2 cellular contexts compared by ENCODE assay signal in the genomic region with DNA sequence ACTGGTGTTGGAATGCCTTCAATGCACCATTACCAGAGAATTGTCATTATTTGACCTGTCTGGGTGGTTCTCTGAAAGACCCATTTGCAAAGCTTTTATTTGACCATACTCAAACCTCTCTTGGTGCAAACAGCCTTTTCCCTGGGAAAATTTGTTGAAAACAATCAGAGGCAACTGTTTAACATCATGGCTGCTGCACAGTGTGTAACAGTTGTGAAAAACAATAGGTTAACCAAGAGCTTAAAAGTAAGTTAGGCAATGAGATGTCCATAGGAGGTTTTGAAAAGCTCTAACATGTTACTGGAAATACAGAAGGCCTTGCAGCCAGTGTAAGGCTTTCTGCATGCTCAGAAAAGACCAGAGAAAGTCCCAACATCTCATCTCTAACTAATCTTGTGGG.
TF ChIP-seq lines count a peak whose summit lies in the region.

No MANE protein-coding gene starts in this region.

TF ChIP-seq in HEK293, 187 proteins besides CTCF, POLR2A, EP300 and RAD21:
- TF ChIP-seq ZNF530 (tag by site-specific recombination; IDR thresholded peaks at IDR 0.05; ENCODE audit: low read depth) (no peak), ZSCAN30 (tag by site-specific recombination; IDR thresholded peaks at IDR 0.05) (no peak), SETDB1 (IDR thresholded peaks at IDR 0.05; ENCODE audit: insufficient read length, low read length) (peak; percentile 92), ZNF274 (IDR thresholded peaks at IDR 0.05; ENCODE audit: low read length) (no peak), ZNF274 (tag by site-specific recombination; IDR thresholded peaks at IDR 0.05; ENCODE audit: borderline replicate concordance) (no peak), ZNF473 (tag by site-specific recombination; IDR thresholded peaks at IDR 0.05) (no peak), ZNF19 (tag by site-specific recombination; IDR thresholded peaks at IDR 0.05; ENCODE audit: low read depth) (no peak)
- TF ChIP-seq, protein P1, sequence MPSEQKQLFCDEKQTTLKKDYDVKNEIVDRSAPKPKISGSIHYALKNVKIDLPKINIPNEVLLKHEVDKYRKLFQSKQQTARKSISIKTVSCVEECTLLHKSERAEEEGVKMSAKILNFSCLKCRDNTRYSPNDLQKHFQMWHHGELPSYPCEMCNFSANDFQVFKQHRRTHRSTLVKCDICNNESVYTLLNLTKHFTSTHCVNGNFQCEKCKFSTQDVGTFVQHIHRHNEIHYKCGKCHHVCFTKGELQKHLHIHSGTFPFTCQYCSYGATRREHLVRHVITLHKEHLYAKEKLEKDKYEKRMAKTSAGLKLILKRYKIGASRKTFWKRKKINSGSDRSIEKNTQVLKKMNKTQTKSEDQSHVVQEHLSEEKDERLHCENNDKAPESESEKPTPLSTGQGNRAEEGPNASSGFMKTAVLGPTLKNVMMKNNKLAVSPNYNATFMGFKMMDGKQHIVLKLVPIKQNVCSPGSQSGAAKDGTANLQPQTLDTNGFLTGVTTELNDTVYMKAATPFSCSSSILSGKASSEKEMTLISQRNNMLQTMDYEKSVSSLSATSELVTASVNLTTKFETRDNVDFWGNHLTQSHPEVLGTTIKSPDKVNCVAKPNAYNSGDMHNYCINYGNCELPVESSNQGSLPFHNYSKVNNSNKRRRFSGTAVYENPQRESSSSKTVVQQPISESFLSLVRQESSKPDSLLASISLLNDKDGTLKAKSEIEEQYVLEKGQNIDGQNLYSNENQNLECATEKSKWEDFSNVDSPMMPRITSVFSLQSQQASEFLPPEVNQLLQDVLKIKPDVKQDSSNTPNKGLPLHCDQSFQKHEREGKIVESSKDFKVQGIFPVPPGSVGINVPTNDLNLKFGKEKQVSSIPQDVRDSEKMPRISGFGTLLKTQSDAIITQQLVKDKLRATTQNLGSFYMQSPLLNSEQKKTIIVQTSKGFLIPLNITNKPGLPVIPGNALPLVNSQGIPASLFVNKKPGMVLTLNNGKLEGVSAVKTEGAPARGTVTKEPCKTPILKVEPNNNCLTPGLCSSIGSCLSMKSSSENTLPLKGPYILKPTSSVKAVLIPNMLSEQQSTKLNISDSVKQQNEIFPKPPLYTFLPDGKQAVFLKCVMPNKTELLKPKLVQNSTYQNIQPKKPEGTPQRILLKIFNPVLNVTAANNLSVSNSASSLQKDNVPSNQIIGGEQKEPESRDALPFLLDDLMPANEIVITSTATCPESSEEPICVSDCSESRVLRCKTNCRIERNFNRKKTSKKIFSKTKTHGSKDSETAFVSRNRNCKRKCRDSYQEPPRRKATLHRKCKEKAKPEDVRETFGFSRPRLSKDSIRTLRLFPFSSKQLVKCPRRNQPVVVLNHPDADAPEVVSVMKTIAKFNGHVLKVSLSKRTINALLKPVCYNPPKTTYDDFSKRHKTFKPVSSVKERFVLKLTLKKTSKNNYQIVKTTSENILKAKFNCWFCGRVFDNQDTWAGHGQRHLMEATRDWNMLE (tag by site-specific recombination; conservative IDR thresholded peaks at IDR 0.05; ENCODE audit: low read depth) = no peak
- TF ChIP-seq, protein P2, sequence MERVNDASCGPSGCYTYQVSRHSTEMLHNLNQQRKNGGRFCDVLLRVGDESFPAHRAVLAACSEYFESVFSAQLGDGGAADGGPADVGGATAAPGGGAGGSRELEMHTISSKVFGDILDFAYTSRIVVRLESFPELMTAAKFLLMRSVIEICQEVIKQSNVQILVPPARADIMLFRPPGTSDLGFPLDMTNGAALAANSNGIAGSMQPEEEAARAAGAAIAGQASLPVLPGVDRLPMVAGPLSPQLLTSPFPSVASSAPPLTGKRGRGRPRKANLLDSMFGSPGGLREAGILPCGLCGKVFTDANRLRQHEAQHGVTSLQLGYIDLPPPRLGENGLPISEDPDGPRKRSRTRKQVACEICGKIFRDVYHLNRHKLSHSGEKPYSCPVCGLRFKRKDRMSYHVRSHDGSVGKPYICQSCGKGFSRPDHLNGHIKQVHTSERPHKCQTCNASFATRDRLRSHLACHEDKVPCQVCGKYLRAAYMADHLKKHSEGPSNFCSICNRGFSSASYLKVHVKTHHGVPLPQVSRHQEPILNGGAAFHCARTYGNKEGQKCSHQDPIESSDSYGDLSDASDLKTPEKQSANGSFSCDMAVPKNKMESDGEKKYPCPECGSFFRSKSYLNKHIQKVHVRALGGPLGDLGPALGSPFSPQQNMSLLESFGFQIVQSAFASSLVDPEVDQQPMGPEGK (tag by site-specific recombination; IDR thresholded peaks at IDR 0.05) = no peak
- TF ChIP-seq, protein P3, sequence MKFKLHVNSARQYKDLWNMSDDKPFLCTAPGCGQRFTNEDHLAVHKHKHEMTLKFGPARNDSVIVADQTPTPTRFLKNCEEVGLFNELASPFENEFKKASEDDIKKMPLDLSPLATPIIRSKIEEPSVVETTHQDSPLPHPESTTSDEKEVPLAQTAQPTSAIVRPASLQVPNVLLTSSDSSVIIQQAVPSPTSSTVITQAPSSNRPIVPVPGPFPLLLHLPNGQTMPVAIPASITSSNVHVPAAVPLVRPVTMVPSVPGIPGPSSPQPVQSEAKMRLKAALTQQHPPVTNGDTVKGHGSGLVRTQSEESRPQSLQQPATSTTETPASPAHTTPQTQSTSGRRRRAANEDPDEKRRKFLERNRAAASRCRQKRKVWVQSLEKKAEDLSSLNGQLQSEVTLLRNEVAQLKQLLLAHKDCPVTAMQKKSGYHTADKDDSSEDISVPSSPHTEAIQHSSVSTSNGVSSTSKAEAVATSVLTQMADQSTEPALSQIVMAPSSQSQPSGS (tag by site-specific recombination; IDR thresholded peaks at IDR 0.05; ENCODE audit: low read depth) = no peak

TF ChIP-seq in GM12878, 131 proteins besides CTCF, POLR2A, EP300 and RAD21:
- TF ChIP-seq CBX5 (IDR thresholded peaks at IDR 0.05; ENCODE audit: low read depth) = 0 out of 2 replicates have a peak, but pooled peaks have one; percentile 69
- no peak for TF ChIP-seq CHD1 (IDR thresholded peaks at IDR 0.05; ENCODE audit: low read depth, low read length)
TF ChIP-seq in GM12878: peak in this region for 1.
